ENCODE assay signal across 8 cellular contexts in the genomic region with DNA sequence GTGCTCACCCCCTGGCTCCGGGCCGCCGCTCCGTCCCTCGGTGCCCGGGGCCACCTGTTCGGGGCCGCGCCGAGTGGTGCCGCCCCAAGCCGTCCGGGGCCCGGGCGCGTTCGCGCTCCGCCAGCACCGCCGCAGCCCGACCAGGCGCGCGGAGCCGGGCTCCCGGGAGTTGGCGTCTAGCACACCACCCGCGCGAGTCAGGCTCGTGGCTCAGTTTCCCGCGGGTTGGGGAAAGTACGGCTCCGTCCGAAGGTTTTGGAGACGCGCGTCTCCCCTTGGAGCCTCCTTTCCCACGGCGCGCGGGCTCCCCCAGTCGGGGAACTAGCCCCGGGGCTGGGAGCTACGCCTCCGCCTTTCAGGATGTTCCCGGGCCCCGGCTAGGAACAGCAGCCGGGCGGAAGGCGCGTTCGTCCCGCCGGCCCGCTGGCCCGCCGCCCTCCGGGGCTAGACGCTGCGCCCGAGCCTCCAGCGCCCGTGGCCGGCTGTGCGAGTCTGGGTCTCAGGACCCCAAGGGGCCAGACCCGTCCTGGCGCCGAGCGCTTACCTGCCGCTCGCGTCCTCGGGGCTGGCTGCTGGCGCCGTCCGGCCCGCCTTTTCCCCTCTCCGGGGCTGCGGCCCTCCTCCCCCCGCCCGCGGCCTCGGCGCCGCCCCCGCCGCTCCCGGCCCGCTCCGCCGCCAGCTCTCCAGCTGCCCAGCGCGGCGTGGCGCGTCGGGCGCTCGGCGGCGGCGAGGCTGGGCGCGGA. TPM values are rescaled to one million over a fixed set of nuclear protein-coding genes. Genes with fewer than 3 reads are reported as not detected.
A peak's percentile ranks its signal among the peaks of the same experiment; 100 is the strongest.
DNase-seq lines count a peak whose midpoint lies in the region; ATAC-seq and TF ChIP-seq lines count a peak whose summit lies in the region.

ADGRG2 (minus strand) TSS at position 571 of the 743 bp plus-strand sequence. CDS start 53,634 bp downstream, outside the sequence.

- intact Hi-C loops in A673 (cut with micrococcal nuclease; ENCODE audit: unreplicated experiment) = loop anchor here (2.0 to 10.0 kb wide), 4 partner anchors 55 to 190 kb away; no protein-coding TSS in a partner anchor

- H3K4me3 ChIP-seq in A673 (ENCODE audit: low read depth, low read length, poor library complexity, severe bottlenecking) = peak within 1 kb of the TSS; percentile 75

- peak within 1 kb of the TSS; percentile 31 to 55 for H3K4me3 Mint-ChIP-seq in effector memory CD8-positive, alpha-beta T cell

- peaks cover 29 to 36% of the 10 kb centered on the region in 2 donors for H3K27me3 Mint-ChIP-seq in effector memory CD8-positive, alpha-beta T cell

- POLR2A ChIA-PET in A673 (lab: Charles Lee; ENCODE audit: low non-redundant PET) = interaction anchor here (0.6 to 1.6 kb wide), 2 partner anchors 22 to 54 kb away, joined by 4 to 7 read pairs; no protein-coding TSS in a partner anchor
- POLR2A ChIA-PET in HEK293T (lab: Yijun Ruan, JAX) = no interaction called here

- no peaks in the 10 kb centered on the region for H3K36me3 Mint-ChIP-seq in effector memory CD8-positive, alpha-beta T cell (ENCODE audit: insufficient read depth)

- H3K4me1 Mint-ChIP-seq in effector memory CD8-positive, alpha-beta T cell (ENCODE audit: low read depth in 2 of 2) = no peaks in the 10 kb centered on the region

- no peaks in the 10 kb centered on the region for H3K36me3 ChIP-seq in A673 (ENCODE audit: insufficient read depth, low read length, poor library complexity, severe bottlenecking)

- no peaks in the 10 kb centered on the region for H3K27me3 ChIP-seq in A673 (replicated peaks; ENCODE audit: insufficient read depth, low read depth, low read length, poor library complexity)

- BruUV-seq in A673 (replicated peaks; lab: Mats Ljungman, UMichigan) = no TSS peak

- H3K4me1 ChIP-seq in A673 (ENCODE audit: insufficient read depth, low read length, poor library complexity, severe bottlenecking) = peaks cover 38% of the 10 kb centered on the region

- no peak for ATAC-seq in effector memory CD8-positive, alpha-beta T cell (replicated peaks)
- no peak for ATAC-seq in GM19467 (IDR thresholded peaks at IDR 0.05; ENCODE audit: unreplicated experiment)

- H3K9me3 Mint-ChIP-seq in effector memory CD8-positive, alpha-beta T cell = no peaks in the 10 kb centered on the region

- no peak within 1 kb of the TSS for H3K27ac Mint-ChIP-seq in effector memory CD8-positive, alpha-beta T cell

- TF ChIP-seq CTCF in A673 (conservative IDR thresholded peaks at IDR 0.05; ENCODE audit: low read depth, low read length) = peak; percentile 42

- CTCF ChIA-PET in A673 (lab: Charles Lee) = interaction anchor here (0.6 to 1.6 kb wide), 2 partner anchors 82 to 116 kb away, joined by 4 to 9 read pairs; no protein-coding TSS in a partner anchor
- CTCF ChIA-PET in HEK293T (lab: Yijun Ruan, JAX) = interaction anchor here (0.7 kb wide), 1 partner anchor 9 kb away, joined by 3 read pairs; no protein-coding TSS in a partner anchor

- peak within 1 kb of the TSS; percentile 96 for H3K27ac ChIP-seq in A673 (ENCODE audit: low read depth, low read length, poor library complexity, severe bottlenecking)

- H3K9me3 ChIP-seq in A673 (ENCODE audit: low read depth, low read length, poor library complexity, severe bottlenecking) = no peaks in the 10 kb centered on the region

- peak; percentile 86 for DNase-seq in A673 (ENCODE audit: low spot score)
- DNase-seq in HEK293T (ENCODE audit: extremely low spot score) = peak; percentile 46
- no peak for DNase-seq in effector memory CD8-positive, alpha-beta T cell
- peak; percentile 23 for DNase-seq in mucosa of gallbladder (ENCODE audit: low spot score)
- DNase-seq in inferior parietal cortex (ENCODE audit: extremely low spot score) = no peak
- no peak for DNase-seq in cerebellar nuclear complex (lab: John Stamatoyannopoulos, UW)
- DNase-seq in NCI-H1436 (lab: John Stamatoyannopoulos, UW) = no peak

TF ChIP-seq in HEK293T, 16 proteins besides CTCF, POLR2A, EP300 and RAD21:
- no peak for TF ChIP-seq SUZ12 (IDR thresholded peaks at IDR 0.05)
- no peak for TF ChIP-seq CTBP1 (IDR thresholded peaks at IDR 0.05; ENCODE audit: borderline replicate concordance)
- TF ChIP-seq BHLHE40 (IDR thresholded peaks at IDR 0.05; ENCODE audit: borderline replicate concordance) = no peak
- no peak for TF ChIP-seq FOXK2 (IDR thresholded peaks at IDR 0.05)
- no peak for TF ChIP-seq SP1 (IDR thresholded peaks at IDR 0.05)
- TF ChIP-seq LEF1 (IDR thresholded peaks at IDR 0.05; ENCODE audit: borderline replicate concordance) = no peak
- no peak for TF ChIP-seq ELF4 (IDR thresholded peaks at IDR 0.05)
- TF ChIP-seq TARDBP (IDR thresholded peaks at IDR 0.05) = no peak
- no peak for TF ChIP-seq FOXM1 (IDR thresholded peaks at IDR 0.05; ENCODE audit: borderline replicate concordance)
- no peak for TF ChIP-seq NFRKB (IDR thresholded peaks at IDR 0.05)
- TF ChIP-seq L3MBTL2 (conservative IDR thresholded peaks at IDR 0.05) = no peak
- TF ChIP-seq FOXA1 (IDR thresholded peaks at IDR 0.05) = no peak
- TF ChIP-seq ARNT (IDR thresholded peaks at IDR 0.05) = no peak
- TF ChIP-seq ZNF384 (IDR thresholded peaks at IDR 0.05) = no peak

RNA-seq across cellular contexts. Expression of gene ADGRG2, which starts in this region (rescaled TPM):
- total RNA-seq in A673 (2021) (61.3 and 73.6 TPM in 2 replicates), mucosa of gallbladder (12.5 TPM)

Comparison
In these comparisons a context has a peak if more than half of its experiments do, and no peak if none do; other contexts are left out.
1. DNase-seq: peak in A673 (single experiment), HEK293T (single experiment) and mucosa of gallbladder (single experiment); none in effector memory CD8-positive, alpha-beta T cell (0 of 3), inferior parietal cortex (single experiment), cerebellar nuclear complex (0 of 2) and NCI-H1436 (single experiment).